Comparison of ENCODE assay signal across 1 cellular context in genomic region chr9:91405343-91406077, GRCh38.
TF ChIP-seq lines count a peak whose summit lies in the region.

No MANE protein-coding gene starts in this region.

TF ChIP-seq in GM23338, 12 proteins besides CTCF, POLR2A, EP300 and RAD21 (continued from another document):
- TF ChIP-seq ZNF462 (CRISPR knock-in tag; IDR thresholded peaks at IDR 0.05), result no peak
- TF ChIP-seq ZNF331 (CRISPR knock-in tag; IDR thresholded peaks at IDR 0.05; ENCODE audit: low read depth), result no peak
- TF ChIP-seq, protein P1, sequence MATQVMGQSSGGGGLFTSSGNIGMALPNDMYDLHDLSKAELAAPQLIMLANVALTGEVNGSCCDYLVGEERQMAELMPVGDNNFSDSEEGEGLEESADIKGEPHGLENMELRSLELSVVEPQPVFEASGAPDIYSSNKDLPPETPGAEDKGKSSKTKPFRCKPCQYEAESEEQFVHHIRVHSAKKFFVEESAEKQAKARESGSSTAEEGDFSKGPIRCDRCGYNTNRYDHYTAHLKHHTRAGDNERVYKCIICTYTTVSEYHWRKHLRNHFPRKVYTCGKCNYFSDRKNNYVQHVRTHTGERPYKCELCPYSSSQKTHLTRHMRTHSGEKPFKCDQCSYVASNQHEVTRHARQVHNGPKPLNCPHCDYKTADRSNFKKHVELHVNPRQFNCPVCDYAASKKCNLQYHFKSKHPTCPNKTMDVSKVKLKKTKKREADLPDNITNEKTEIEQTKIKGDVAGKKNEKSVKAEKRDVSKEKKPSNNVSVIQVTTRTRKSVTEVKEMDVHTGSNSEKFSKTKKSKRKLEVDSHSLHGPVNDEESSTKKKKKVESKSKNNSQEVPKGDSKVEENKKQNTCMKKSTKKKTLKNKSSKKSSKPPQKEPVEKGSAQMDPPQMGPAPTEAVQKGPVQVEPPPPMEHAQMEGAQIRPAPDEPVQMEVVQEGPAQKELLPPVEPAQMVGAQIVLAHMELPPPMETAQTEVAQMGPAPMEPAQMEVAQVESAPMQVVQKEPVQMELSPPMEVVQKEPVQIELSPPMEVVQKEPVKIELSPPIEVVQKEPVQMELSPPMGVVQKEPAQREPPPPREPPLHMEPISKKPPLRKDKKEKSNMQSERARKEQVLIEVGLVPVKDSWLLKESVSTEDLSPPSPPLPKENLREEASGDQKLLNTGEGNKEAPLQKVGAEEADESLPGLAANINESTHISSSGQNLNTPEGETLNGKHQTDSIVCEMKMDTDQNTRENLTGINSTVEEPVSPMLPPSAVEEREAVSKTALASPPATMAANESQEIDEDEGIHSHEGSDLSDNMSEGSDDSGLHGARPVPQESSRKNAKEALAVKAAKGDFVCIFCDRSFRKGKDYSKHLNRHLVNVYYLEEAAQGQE (IDR thresholded peaks at IDR 0.05; ENCODE audit: unreplicated experiment), result no peak
- TF ChIP-seq JUNB (IDR thresholded peaks at IDR 0.05; ENCODE audit: unreplicated experiment), result no peak
- TF ChIP-seq EZH2phosphoT487 (IDR thresholded peaks at IDR 0.05; ENCODE audit: unreplicated experiment), result no peak
- TF ChIP-seq ZNF114 (CRISPR knock-in tag; IDR thresholded peaks at IDR 0.05), result no peak
- TF ChIP-seq NANOG (IDR thresholded peaks at IDR 0.05; ENCODE audit: borderline replicate concordance), result no peak
- no peak for TF ChIP-seq STAT1 (IDR thresholded peaks at IDR 0.05; ENCODE audit: unreplicated experiment)
- TF ChIP-seq CREB1 (CRISPR knock-in tag; IDR thresholded peaks at IDR 0.05; ENCODE audit: low read depth), result no peak
